ENCODE assay signal across 8 cellular contexts in the genomic region with DNA sequence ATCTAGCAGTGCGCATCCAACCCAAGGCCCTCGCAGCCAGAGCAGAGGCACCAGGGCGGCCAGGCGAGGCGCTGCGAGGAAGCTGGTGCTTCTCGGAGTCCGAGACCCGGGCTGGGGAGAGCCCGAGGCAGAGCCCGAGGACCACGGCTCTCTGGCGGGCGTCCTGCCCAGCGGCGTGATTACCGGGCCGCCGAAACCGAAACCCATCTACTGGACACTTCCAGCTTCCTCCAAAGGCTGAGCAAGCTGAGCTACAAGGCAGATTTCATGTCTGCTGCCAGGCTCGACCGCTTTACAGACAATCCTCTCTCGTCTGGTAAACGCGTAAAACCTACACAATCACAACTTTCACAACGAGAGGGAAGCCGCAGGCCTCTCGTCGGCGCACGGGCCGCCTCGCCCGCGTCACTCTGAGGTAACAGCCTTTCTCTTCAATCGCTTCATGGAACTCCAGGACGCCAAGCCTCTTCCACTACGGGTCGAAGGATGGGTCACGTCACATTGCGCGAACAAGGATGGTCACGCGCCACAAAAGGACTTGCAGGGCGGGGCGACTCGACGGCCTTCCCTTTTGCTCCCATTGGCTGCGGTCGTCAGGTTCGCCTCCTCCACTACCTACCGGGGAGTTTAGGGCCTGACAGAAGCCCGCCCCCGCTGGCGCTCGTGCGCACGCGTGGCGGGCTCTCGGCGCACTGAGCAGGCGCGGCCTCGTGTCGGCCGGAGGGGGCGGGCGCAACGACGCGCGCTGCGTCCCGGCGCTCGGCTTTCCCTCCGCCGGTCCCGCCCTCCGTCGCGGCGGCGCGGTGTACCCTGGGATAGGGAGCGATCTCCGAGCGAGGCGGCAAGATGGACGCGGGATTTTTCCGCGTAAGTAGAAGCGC. TPM values are rescaled to one million over a fixed set of nuclear protein-coding genes. Genes with fewer than 3 reads are reported as not detected.
A peak's percentile ranks its signal among the peaks of the same experiment; 100 is the strongest.
DNase-seq lines count a peak whose midpoint lies in the region; ATAC-seq and TF ChIP-seq lines count a peak whose summit lies in the region.

A gene with protein sequence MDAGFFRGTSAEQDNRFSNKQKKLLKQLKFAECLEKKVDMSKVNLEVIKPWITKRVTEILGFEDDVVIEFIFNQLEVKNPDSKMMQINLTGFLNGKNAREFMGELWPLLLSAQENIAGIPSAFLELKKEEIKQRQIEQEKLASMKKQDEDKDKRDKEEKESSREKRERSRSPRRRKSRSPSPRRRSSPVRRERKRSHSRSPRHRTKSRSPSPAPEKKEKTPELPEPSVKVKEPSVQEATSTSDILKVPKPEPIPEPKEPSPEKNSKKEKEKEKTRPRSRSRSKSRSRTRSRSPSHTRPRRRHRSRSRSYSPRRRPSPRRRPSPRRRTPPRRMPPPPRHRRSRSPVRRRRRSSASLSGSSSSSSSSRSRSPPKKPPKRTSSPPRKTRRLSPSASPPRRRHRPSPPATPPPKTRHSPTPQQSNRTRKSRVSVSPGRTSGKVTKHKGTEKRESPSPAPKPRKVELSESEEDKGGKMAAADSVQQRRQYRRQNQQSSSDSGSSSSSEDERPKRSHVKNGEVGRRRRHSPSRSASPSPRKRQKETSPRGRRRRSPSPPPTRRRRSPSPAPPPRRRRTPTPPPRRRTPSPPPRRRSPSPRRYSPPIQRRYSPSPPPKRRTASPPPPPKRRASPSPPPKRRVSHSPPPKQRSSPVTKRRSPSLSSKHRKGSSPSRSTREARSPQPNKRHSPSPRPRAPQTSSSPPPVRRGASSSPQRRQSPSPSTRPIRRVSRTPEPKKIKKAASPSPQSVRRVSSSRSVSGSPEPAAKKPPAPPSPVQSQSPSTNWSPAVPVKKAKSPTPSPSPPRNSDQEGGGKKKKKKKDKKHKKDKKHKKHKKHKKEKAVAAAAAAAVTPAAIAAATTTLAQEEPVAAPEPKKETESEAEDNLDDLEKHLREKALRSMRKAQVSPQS (plus strand): TSS at position 822 of the 881 bp plus-strand sequence. CDS start 25 bp downstream, at position 847.

- no peaks in the 10 kb centered on the region for H3K9me3 Mint-ChIP-seq in progenitor cell of endocrine pancreas (ENCODE audit: low read depth)

- H3K4me3 Mint-ChIP-seq in T-helper 17 cell (peak within 1 kb of the TSS; percentile 96), progenitor cell of endocrine pancreas (ENCODE audit: low read depth) (peak within 1 kb of the TSS; percentile 97)

- in situ Hi-C loops in GM13977 (cut with MboI; ENCODE audit: low pct_unique_long_range_greater_than_20kb, low sequenced_read_pairs, unreplicated experiment) = no loop called here

- H3K27ac Mint-ChIP-seq in T-helper 17 cell (peak within 1 kb of the TSS; percentile 99), progenitor cell of endocrine pancreas (peak within 1 kb of the TSS; percentile 100)

- DNase-seq in GM13977 (ENCODE audit: low spot score) = peak; percentile 98
- peak; percentile 97 for DNase-seq in NCI-H1694 treated with DMSO at 0.1 percent for 48 hours (lab: John Stamatoyannopoulos, UW)
- peak; percentile 94 to 99 (median 97) for DNase-seq in T-helper 17 cell
- DNase-seq in amygdala (lab: John Stamatoyannopoulos, UW) = peak; percentile 81 to 100 (median 99)
- peak; percentile 99 for DNase-seq in left ventricle myocardium inferior
- DNase-seq in progenitor cell of endocrine pancreas (ENCODE audit: low spot score, unreplicated experiment) = peak; percentile 95
- DNase-seq in ureter (ENCODE audit: low spot score) = peak; percentile 99

- no peaks in the 10 kb centered on the region for H3K27me3 ChIP-seq in left ventricle myocardium inferior (ENCODE audit: low read depth)

- ATAC-seq in HG02884 (IDR thresholded peaks at IDR 0.05; ENCODE audit: unreplicated experiment) = peak; percentile 80
- peak; percentile 91 for ATAC-seq in T-helper 17 cell

- H3K4me3 ChIP-seq in left ventricle myocardium inferior = peak within 1 kb of the TSS; percentile 96

- no peaks in the 10 kb centered on the region for H3K27me3 Mint-ChIP-seq in T-helper 17 cell
- no peaks in the 10 kb centered on the region for H3K27me3 Mint-ChIP-seq in progenitor cell of endocrine pancreas

- H3K9me3 ChIP-seq in T-helper 17 cell (ENCODE audit: control insufficient read depth, low read length, poor library complexity, severe bottlenecking) (no peaks in the 10 kb centered on the region), left ventricle myocardium inferior (replicated peaks) (no peaks in the 10 kb centered on the region)

- no peaks in the 10 kb centered on the region for H3K36me3 Mint-ChIP-seq in T-helper 17 cell (ENCODE audit: low read depth)
- H3K36me3 Mint-ChIP-seq in progenitor cell of endocrine pancreas (ENCODE audit: insufficient read depth) = peaks cover 16% of the 10 kb centered on the region

- intact Hi-C loops in left ventricle myocardium inferior (cut with micrococcal nuclease) = no loop called here

- peaks cover 20% of the 10 kb centered on the region for H3K36me3 ChIP-seq in left ventricle myocardium inferior

- peak within 1 kb of the TSS; percentile 99 for H3K27ac ChIP-seq in left ventricle myocardium inferior (replicated peaks)

- TF ChIP-seq CTCF in GM13977 (IDR thresholded peaks at IDR 0.05; ENCODE audit: extremely low read depth, insufficient read depth, missing control alignments) (peak; percentile 26), left ventricle myocardium inferior (IDR thresholded peaks at IDR 0.05; ENCODE audit: borderline replicate concordance) (no peak), progenitor cell of endocrine pancreas (IDR thresholded peaks at IDR 0.05; ENCODE audit: unreplicated experiment) (peak; percentile 26)

- H3K4me1 Mint-ChIP-seq in T-helper 17 cell = peaks cover 36% of the 10 kb centered on the region
- H3K4me1 Mint-ChIP-seq in progenitor cell of endocrine pancreas (ENCODE audit: low read depth) = peaks cover 23% of the 10 kb centered on the region

- peaks cover 45% of the 10 kb centered on the region for H3K4me1 ChIP-seq in left ventricle myocardium inferior

RNA-seq across cellular contexts. Expression of the gene that starts here (rescaled TPM):
- total RNA-seq in T-helper 17 cell = 100 to 1,000 TPM; 289 to 319 TPM
- 60.8 TPM for total RNA-seq in left ventricle myocardium inferior
- 197 and 199 TPM in 2 replicates for total RNA-seq in progenitor cell of endocrine pancreas
- 169 TPM for total RNA-seq in ureter

Comparison
In these comparisons a context has a peak if more than half of its experiments do, and no peak if none do; other contexts are left out.
1. Peak in every context shown above with its lines: DNase-seq, ATAC-seq, H3K4me3 ChIP-seq and H3K27ac ChIP-seq.